ENCODE assay signal across 10 cellular contexts in the genomic region with DNA sequence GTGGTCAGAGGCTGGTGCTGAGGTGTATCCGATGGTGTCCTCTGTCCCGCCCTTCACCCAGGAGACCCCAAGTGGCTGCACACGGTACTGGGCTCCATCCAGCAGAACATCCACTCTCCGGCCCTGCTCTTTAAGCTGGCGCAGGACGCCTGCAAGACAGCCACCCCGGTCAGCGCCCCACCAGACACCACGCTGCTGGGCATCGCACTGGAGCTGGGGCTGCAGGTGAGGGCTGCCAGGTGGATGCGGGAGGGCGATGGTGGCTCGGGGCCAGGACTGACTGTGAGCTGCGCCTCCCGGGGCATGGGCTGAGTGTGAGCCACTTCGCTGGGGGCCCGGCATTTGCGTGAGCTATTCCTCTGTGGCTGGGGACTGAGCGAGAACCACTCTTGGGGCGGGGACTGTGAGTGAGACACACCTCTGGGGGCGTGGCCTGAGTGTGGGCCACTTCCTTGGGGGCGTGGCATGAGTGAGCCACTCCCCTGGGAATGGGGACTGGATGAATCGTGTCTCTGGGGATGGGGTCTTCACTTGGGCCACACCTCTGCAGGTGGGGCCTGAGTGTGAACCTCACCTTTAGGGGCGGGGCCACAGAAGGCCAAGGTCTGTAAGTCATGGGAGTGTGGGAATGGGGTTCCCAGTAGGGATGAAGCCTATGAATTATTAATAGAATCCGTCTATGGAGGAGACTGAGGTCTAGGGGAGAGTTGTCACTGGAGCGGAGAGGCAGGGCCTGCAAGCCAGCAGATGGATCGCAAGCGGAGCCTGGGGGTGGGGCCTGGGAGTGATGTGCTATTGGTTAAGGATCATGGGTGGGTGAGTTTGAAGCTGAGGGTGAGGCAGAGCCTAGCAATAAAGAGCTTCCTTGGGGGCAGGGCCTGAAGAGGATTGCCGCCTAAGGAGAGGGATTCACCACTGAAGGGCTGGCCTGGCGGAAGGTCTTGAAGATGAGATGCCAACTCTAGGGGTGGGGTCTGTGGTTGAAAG. TPM values are rescaled to one million over a fixed set of nuclear protein-coding genes. Genes with fewer than 3 reads are reported as not detected.
DNase-seq lines count a peak whose midpoint lies in the region; ATAC-seq and TF ChIP-seq lines count a peak whose summit lies in the region.
"Had no signal": no experiment of that assay in that cellular context is flagged by ENCODE, and none has a peak within 500 bp of the region (broad histone marks: within the 10 kb centered on the region; RNA-seq: fewer than 3 reads in every experiment).

No MANE protein-coding gene starts in this region.

- CTCF ChIA-PET in Panc1 (lab: Charles Lee) = no interaction called here

- DNase-seq in AG08395 (ENCODE audit: low spot score) (peak; percentile 34), G401 (ENCODE audit: low spot score) (peak; percentile 16), Panc1 (ENCODE audit: low read depth, low spot score) (no peak), iPS-NIHi11 (ENCODE audit: low spot score) (peak; percentile 83), foreskin melanocyte (no peak), cerebellar nuclear complex (lab: John Stamatoyannopoulos, UW) (no peak)
- DNase-seq: activated naive CD4-positive, alpha-beta T cell treated with anti-CD3 and anti-CD28 coated beads, Interleukin-2, amount 50 U/mL, for 16 hours had no signal

- intact Hi-C loops in Panc1 (cut with micrococcal nuclease; ENCODE audit: unreplicated experiment) = no loop called here

- POLR2A ChIA-PET in Panc1 (lab: Charles Lee) = no interaction called here

- ATAC-seq in Panc1 (peak; percentile 75), HG02798 (IDR thresholded peaks at IDR 0.05; ENCODE audit: poor library complexity, unreplicated experiment) (no peak), HG03565 (IDR thresholded peaks at IDR 0.05; ENCODE audit: unreplicated experiment) (no peak)

- no peaks in the 10 kb centered on the region for H3K27me3 ChIP-seq in Panc1 (ENCODE audit: control insufficient read depth, insufficient read depth, low read length)

- no peaks in the 10 kb centered on the region for H3K36me3 ChIP-seq in Panc1 (ENCODE audit: control insufficient read depth, insufficient read depth, low read length)

- BruUV-seq in Panc1 (replicated peaks; lab: Mats Ljungman, UMichigan) = no TSS peak

- no peak overlapping the region for H3K4me3 ChIP-seq in Panc1 (ENCODE audit: low read depth in 2 of 2, low read length in 2 of 2)

- TF ChIP-seq CTCF in Panc1 (IDR thresholded peaks at IDR 0.05) = no peak

- H3K4me1 ChIP-seq in Panc1 (ENCODE audit: control insufficient read depth, insufficient read depth, low read length) = no peaks in the 10 kb centered on the region
- H3K4me1 ChIP-seq: parathyroid adenoma had no signal

- H3K27ac ChIP-seq in Panc1 (ENCODE audit: low read length) = no peak overlapping the region
- H3K27ac ChIP-seq: parathyroid adenoma had no signal

- in situ Hi-C loops in G401 (cut with HindIII; ENCODE audit: low sequenced_read_pairs) (no loop called here), Panc1 (cut with HindIII; ENCODE audit: low pct_unique_long_range_greater_than_20kb, low sequenced_read_pairs) (no loop called here)

- no peaks in the 10 kb centered on the region for H3K9me3 ChIP-seq in Panc1 (ENCODE audit: control insufficient read depth, insufficient read depth, low read depth, low read length)

RNA-seq across cellular contexts. Expression of gene ZSWIM4, which starts 30.5 kb away (rescaled TPM):
- total RNA-seq in G401 (2014; rRNA removed; shearing (Covaris generic)) = 5.2 and 8.1 TPM in 2 replicates
- 8.7 TPM for total RNA-seq in Panc1 (2021; ENCODE audit: unreplicated experiment)
- 11.3 TPM for polyA plus RNA-seq in Panc1 (2012; ENCODE audit: insufficient read length)

RNA-seq across cellular contexts. Expression of gene NANOS3, which starts 51.2 kb away (rescaled TPM):
- total RNA-seq in G401 (2014; rRNA removed; shearing (Covaris generic)) = 3.0 and 6.3 TPM in 2 replicates
- total RNA-seq in Panc1 (2021; ENCODE audit: unreplicated experiment) = 0.33 TPM
- 0.71 TPM for polyA plus RNA-seq in Panc1 (2012; ENCODE audit: insufficient read length)

RNA-seq across cellular contexts. Expression of gene C19orf53, which starts 51.5 kb away (rescaled TPM):
- total RNA-seq in G401 (2014; rRNA removed; shearing (Covaris generic)) = 132 and 158 TPM in 2 replicates
- 97.2 TPM for total RNA-seq in Panc1 (2021; ENCODE audit: unreplicated experiment)
- polyA plus RNA-seq in Panc1 (2012; ENCODE audit: insufficient read length) = 244 TPM

Comparison
In these comparisons a context has a peak if more than half of its experiments do, and no peak if none do; other contexts are left out.
1. DNase-seq: peak in AG08395 (single experiment), G401 (single experiment) and iPS-NIHi11 (single experiment); none in Panc1 (single experiment), foreskin melanocyte (single experiment) and cerebellar nuclear complex (0 of 2).